ENCODE assay signal across 1 cellular context in the genomic region with DNA sequence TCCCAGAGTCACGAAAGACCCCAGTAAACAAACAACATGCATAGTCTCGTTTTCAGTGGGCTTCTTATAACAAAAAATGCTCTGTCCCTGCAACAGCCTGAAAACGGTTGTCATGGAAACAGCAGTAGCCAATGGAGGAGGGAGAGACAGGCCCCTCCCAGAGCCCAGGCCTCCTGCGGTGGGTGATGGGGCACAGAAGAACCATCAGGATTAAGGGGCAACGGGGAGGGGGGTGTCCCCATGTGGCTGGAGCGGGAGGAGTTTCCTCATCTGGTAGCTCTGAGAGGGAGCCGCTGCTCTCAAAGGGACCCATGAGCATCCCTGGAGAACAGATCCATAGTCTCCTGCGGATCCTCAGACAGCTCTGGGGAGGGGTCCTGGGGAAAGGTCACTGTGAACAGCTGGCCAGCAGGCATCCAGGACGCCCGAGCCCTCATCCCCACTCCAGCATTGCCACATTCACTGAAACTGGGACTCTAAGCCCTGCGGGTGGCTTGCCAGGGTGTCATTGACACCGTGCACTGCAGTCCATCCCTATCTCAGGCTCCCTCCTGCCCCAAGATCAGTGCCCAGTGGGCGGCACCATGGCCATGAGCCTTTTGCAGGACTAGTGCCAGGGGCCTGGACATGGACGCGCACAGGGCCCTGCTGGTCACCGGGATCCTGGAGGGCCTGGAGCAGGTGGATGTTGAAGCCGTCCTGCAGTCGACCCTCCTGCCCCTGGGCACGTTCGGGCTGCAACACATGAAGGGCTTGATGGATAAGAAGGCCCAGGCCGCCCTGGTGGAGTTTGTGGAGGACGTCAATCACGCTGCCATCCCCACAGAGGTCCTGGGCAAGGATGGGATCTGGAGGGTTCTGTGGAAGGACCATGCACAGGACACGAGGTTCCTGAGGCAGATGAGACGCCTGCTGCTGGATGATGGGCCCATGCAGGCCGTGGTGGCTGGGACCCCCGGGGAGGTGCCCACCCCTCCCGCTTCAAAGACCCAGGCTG.
TF ChIP-seq lines count a peak whose summit lies in the region.

No MANE protein-coding gene starts in this region.

TF ChIP-seq in neural cell, 6 proteins besides CTCF, POLR2A, EP300 and RAD21 (continued from another document):
- TF ChIP-seq, protein P1, sequence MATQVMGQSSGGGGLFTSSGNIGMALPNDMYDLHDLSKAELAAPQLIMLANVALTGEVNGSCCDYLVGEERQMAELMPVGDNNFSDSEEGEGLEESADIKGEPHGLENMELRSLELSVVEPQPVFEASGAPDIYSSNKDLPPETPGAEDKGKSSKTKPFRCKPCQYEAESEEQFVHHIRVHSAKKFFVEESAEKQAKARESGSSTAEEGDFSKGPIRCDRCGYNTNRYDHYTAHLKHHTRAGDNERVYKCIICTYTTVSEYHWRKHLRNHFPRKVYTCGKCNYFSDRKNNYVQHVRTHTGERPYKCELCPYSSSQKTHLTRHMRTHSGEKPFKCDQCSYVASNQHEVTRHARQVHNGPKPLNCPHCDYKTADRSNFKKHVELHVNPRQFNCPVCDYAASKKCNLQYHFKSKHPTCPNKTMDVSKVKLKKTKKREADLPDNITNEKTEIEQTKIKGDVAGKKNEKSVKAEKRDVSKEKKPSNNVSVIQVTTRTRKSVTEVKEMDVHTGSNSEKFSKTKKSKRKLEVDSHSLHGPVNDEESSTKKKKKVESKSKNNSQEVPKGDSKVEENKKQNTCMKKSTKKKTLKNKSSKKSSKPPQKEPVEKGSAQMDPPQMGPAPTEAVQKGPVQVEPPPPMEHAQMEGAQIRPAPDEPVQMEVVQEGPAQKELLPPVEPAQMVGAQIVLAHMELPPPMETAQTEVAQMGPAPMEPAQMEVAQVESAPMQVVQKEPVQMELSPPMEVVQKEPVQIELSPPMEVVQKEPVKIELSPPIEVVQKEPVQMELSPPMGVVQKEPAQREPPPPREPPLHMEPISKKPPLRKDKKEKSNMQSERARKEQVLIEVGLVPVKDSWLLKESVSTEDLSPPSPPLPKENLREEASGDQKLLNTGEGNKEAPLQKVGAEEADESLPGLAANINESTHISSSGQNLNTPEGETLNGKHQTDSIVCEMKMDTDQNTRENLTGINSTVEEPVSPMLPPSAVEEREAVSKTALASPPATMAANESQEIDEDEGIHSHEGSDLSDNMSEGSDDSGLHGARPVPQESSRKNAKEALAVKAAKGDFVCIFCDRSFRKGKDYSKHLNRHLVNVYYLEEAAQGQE (IDR thresholded peaks at IDR 0.05; ENCODE audit: borderline replicate concordance), result no peak
- no peak for TF ChIP-seq TAF1 (IDR thresholded peaks at IDR 0.05; ENCODE audit: low read depth)
TF ChIP-seq in neural cell: peak in this region for 0.
